25 cellular contexts compared by ENCODE assay signal in the genomic region with DNA sequence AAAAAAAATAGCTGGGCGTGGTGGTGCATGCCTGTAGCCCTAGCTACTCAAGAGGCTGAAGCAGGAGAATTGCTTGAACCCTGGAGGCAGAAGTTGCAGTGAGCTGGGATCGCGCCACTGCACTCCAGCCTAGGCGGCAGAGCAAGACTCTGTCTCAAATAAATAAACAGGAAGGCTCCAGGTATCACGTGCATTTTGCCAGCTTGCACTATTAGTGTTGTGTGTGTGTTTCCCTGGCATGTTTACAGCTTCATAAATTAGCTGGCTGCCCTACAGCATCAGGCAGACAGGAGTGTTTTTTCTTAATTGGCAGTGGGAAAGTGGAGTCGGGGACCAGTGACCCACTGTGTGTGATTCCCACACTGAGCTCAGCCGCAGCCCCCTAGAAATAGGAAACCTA. TPM values are rescaled to one million over a fixed set of nuclear protein-coding genes. Genes with fewer than 3 reads are reported as not detected.
A peak's percentile ranks its signal among the peaks of the same experiment; 100 is the strongest.
DNase-seq lines count a peak whose midpoint lies in the region; ATAC-seq and TF ChIP-seq lines count a peak whose summit lies in the region.
"Had no signal": no experiment of that assay in that cellular context is flagged by ENCODE, and none has a peak within 500 bp of the region (broad histone marks: within the 10 kb centered on the region; RNA-seq: fewer than 3 reads in every experiment).

No MANE protein-coding gene starts in this region.

- H3K36me3 ChIP-seq in BLaER1 (peaks cover 6% of the 10 kb centered on the region; the same call in 1 of the 2 replicates), IMR-90 (ENCODE audit: control insufficient read depth, insufficient read depth, low read length) (no peaks in the 10 kb centered on the region), osteoblast (ENCODE audit: insufficient read depth, low read length) (no peaks in the 10 kb centered on the region), Karpas-422 (ENCODE audit: insufficient read depth, low read length) (no peaks in the 10 kb centered on the region), psoas muscle (ENCODE audit: insufficient read depth in 1 of 2, low read depth in 1 of 2) (no peaks in the 10 kb centered on the region)
- H3K36me3 ChIP-seq: lower lobe of right lung, spleen had no signal

- no peak overlapping the region for H3K18ac ChIP-seq in IMR-90 (ENCODE audit: low read depth, low read length)

- H3K9me3 ChIP-seq in BLaER1 (peaks cover under 1% of the 10 kb centered on the region; the same call in 1 of the 2 replicates), IMR-90 (ENCODE audit: control insufficient read depth, insufficient read depth, low read length) (no peaks in the 10 kb centered on the region), osteoblast (ENCODE audit: low read depth, low read length) (no peaks in the 10 kb centered on the region), Karpas-422 (ENCODE audit: low read length) (no peaks in the 10 kb centered on the region), psoas muscle (no peaks in the 10 kb centered on the region)
- H3K9me3 ChIP-seq: lower lobe of right lung, mucosa of descending colon had no signal

- no peaks in the 10 kb centered on the region for H3K27me3 Mint-ChIP-seq in chondrocyte (ENCODE audit: low read depth)
- H3K27me3 Mint-ChIP-seq: activated naive CD4-positive, alpha-beta T cell treated with anti-CD3 and anti-CD28 coated beads, Interleukin-2, amount 50 U/mL, for 24 hours; CD4-positive, alpha-beta T cell had no signal

- H2AK9ac ChIP-seq in IMR-90 (replicated peaks; ENCODE audit: low read depth, low read length, poor library complexity) = no peak overlapping the region

- H4K91ac ChIP-seq in IMR-90 (ENCODE audit: insufficient read depth, low read depth, low read length) = no peak overlapping the region

- no peaks in the 10 kb centered on the region for H3K79me1 ChIP-seq in IMR-90 (ENCODE audit: low read depth in 1 of 2, low read length in 2 of 2)

- H3K9ac ChIP-seq in BLaER1 (no peak overlapping the region), IMR-90 (ENCODE audit: low read depth, low read length) (no peak overlapping the region), Karpas-422 (ENCODE audit: low read length) (no peak overlapping the region)

- 53% methylated on average over 2 of the region's 7 CpGs; no CpG with 5 or more reads in 1 of the 2 experiments for WGBS in IMR-90 (ENCODE audit: extremely low coverage in 2 of 2, insufficient read length in 1 of 2), 2 experiments
- 85 to 92% (median 86%) methylated on average over 7 of the region's 7 CpGs for WGBS in psoas muscle, 3 donors

- 0 out of 2 replicates have a peak overlapping the region, but pooled peaks have one; percentile 14 for H3K27ac ChIP-seq in BLaER1
- H3K27ac ChIP-seq in IMR-90 (ENCODE audit: insufficient read depth, low read length) = no peak overlapping the region
- H3K27ac ChIP-seq in osteoblast (ENCODE audit: low read depth, low read length) = peak overlapping the region; percentile 76
- no peak overlapping the region for H3K27ac ChIP-seq in Karpas-422 (ENCODE audit: low read length)
- no peak overlapping the region for H3K27ac ChIP-seq in psoas muscle
- H3K27ac ChIP-seq: lower lobe of right lung, spleen had no signal

- intact Hi-C loops in IMR-90 (cut with micrococcal nuclease) (no loop called here), psoas muscle (cut with DNase I) (no loop called here)

- H3K4me2 ChIP-seq in BLaER1 (peak overlapping the region; percentile 70), IMR-90 (ENCODE audit: low read depth, low read length) (no peak overlapping the region), osteoblast (ENCODE audit: insufficient read depth, low read length) (peak overlapping the region; percentile 37), Karpas-422 (ENCODE audit: low read depth, low read length, poor library complexity, severe bottlenecking) (no peak overlapping the region)

- dilution Hi-C loops in IMR-90 (cut with HindIII; ENCODE audit: low sequenced_read_pairs, unreplicated experiment) = no loop called here

- no peak overlapping the region for H3K4me3 ChIP-seq in BLaER1
- no peak overlapping the region for H3K4me3 ChIP-seq in IMR-90 (ENCODE audit: insufficient read depth, low read depth, low read length)
- H3K4me3 ChIP-seq in osteoblast (ENCODE audit: insufficient read depth, low read length) = no peak overlapping the region
- H3K4me3 ChIP-seq in Karpas-422 (ENCODE audit: low read length) = no peak overlapping the region
- H3K4me3 ChIP-seq in psoas muscle = no peak overlapping the region
- H3K4me3 ChIP-seq: lower lobe of right lung, mucosa of descending colon, spleen had no signal

- in situ Hi-C loops in IMR-90 (cut with MboI; ENCODE audit: low sequenced_read_pairs) = no loop called here

- no peak for TF ChIP-seq RAD21 in IMR-90 (IDR thresholded peaks at IDR 0.05; ENCODE audit: low read length)

- no peak overlapping the region; the same call in 1 of the 2 replicates for H2AK5ac ChIP-seq in IMR-90 (ENCODE audit: low read depth, low read length)

- no peak overlapping the region for H3K4me3 Mint-ChIP-seq in chondrocyte (ENCODE audit: unreplicated experiment)
- H3K4me3 Mint-ChIP-seq: activated naive CD4-positive, alpha-beta T cell treated with anti-CD3 and anti-CD28 coated beads, Interleukin-2, amount 50 U/mL, for 24 hours; CD4-positive, alpha-beta T cell; stimulated activated memory B cell treated with anti-CD40 and anti-IgM and Interleukin-4, amounts not matched to agents 10 μg/mL and 1 μg/mL and 100 μg/mL, for 72 hours had no signal

- H3K27ac Mint-ChIP-seq in chondrocyte (ENCODE audit: unreplicated experiment) = peak overlapping the region; percentile 97
- H3K27ac Mint-ChIP-seq: activated naive CD4-positive, alpha-beta T cell treated with anti-CD3 and anti-CD28 coated beads, Interleukin-2, amount 50 U/mL, for 24 hours; CD4-positive, alpha-beta T cell; stimulated activated memory B cell treated with anti-CD40 and anti-IgM and Interleukin-4, amounts not matched to agents 10 μg/mL and 1 μg/mL and 100 μg/mL, for 72 hours had no signal

- H2BK15ac ChIP-seq in IMR-90 (ENCODE audit: low read depth, low read length) = no peak overlapping the region

- CTCF ChIA-PET in IMR-90 (lab: Yijun Ruan, JAX) = no interaction called here

- ATAC-seq in IMR-90 (ENCODE audit: low read depth) (no peak), psoas muscle (no peak)
- ATAC-seq: lower lobe of right lung; mucosa of descending colon; Right ventricle myocardium inferior; stimulated activated memory B cell treated with anti-CD40 and anti-IgM and Interleukin-4, amounts not matched to agents 10 μg/mL and 1 μg/mL and 100 μg/mL, for 72 hours had no signal

- H2BK120ac ChIP-seq in IMR-90 (ENCODE audit: low read depth, low read length) = no peak overlapping the region

- no peak for TF ChIP-seq POLR2A in IMR-90 (IDR thresholded peaks at IDR 0.05; ENCODE audit: low read depth, low read length)

- H2BK5ac ChIP-seq in IMR-90 (ENCODE audit: low read depth, low read length, poor library complexity, severe bottlenecking) = no peak overlapping the region

- H2BK20ac ChIP-seq in IMR-90 (ENCODE audit: low read depth, low read length) = no peak overlapping the region

- no peak overlapping the region for H3K56ac ChIP-seq in IMR-90 (ENCODE audit: extremely low read depth, insufficient read depth, low read length)

- H3K9me2 ChIP-seq in Karpas-422 (replicated peaks; ENCODE audit: insufficient read depth, low read length) = no peaks in the 10 kb centered on the region

- H4K5ac ChIP-seq in IMR-90 (ENCODE audit: low read depth, low read length) = no peak overlapping the region

- no TSS peak for BruUV-seq in IMR-90 (replicated peaks; lab: Mats Ljungman, UMichigan)

- DNase-seq in IMR-90 (no peak), chondrocyte (ENCODE audit: low spot score) (no peak), osteoblast (ENCODE audit: insufficient read length, low spot score, missing footprints) (no peak), Karpas-422 (no peak), psoas muscle (no peak), HT-29 (ENCODE audit: low spot score) (no peak)
- DNase-seq in activated CD4-positive, alpha-beta T cell treated with anti-CD3 and anti-CD28 coated beads for 48 hours = no peak
- DNase-seq: activated CD8-positive, alpha-beta memory T cell treated with anti-CD3 and anti-CD28 coated beads, Interleukin-2, amount 50 U/mL, for 4 hours; aorta; caudate nucleus; CD4-positive, alpha-beta T cell; DMS 273 treated with DMSO at 0.1 percent for 48 hours; glutamatergic neuron; KBM-7; lower lobe of right lung; mucosa of descending colon; NCI-H2029; NCI-H345; OCI-M1; spleen; stimulated activated CD4-positive, alpha-beta T cell treated with anti-CD3 and anti-CD28 coated beads, Interleukin-4, amount 100 ng/mL, for 1 hour had no signal

- no peak overlapping the region for H4K8ac ChIP-seq in IMR-90 (ENCODE audit: low read depth in 2 of 2, low read length in 2 of 2)

- no peaks in the 10 kb centered on the region for H4K20me1 ChIP-seq in BLaER1
- H4K20me1 ChIP-seq in IMR-90 (ENCODE audit: insufficient read depth, low read length) = no peaks in the 10 kb centered on the region
- H4K20me1 ChIP-seq in osteoblast (ENCODE audit: insufficient read depth, low read length) = no peaks in the 10 kb centered on the region
- no peaks in the 10 kb centered on the region for H4K20me1 ChIP-seq in Karpas-422 (ENCODE audit: insufficient read depth, low read depth, low read length)

- no peak overlapping the region; the same call in 1 of the 2 replicates for H3K14ac ChIP-seq in IMR-90 (replicated peaks; ENCODE audit: low read depth, low read length)

- peaks cover 83% of the 10 kb centered on the region for H3K4me1 ChIP-seq in BLaER1
- no peaks in the 10 kb centered on the region for H3K4me1 ChIP-seq in IMR-90 (ENCODE audit: control insufficient read depth, insufficient read depth, low read length)
- peaks cover 33% of the 10 kb centered on the region for H3K4me1 ChIP-seq in osteoblast (ENCODE audit: insufficient read depth, low read length)
- H3K4me1 ChIP-seq in Karpas-422 (ENCODE audit: low read length) = no peaks in the 10 kb centered on the region
- peaks cover 34% of the 10 kb centered on the region for H3K4me1 ChIP-seq in psoas muscle

- 0 out of 2 replicates have a peak, but pooled peaks cover 3% of the 10 kb centered on the region for H3K9me1 ChIP-seq in IMR-90 (ENCODE audit: insufficient read depth, low read length)

- H3K4ac ChIP-seq in IMR-90 (ENCODE audit: low read depth, low read length) = no peak overlapping the region

- H3K23ac ChIP-seq in IMR-90 (ENCODE audit: low read depth, low read length) = no peak overlapping the region

- peaks cover 98% of the 10 kb centered on the region for H3K4me1 Mint-ChIP-seq in chondrocyte (ENCODE audit: low read depth)
- H3K4me1 Mint-ChIP-seq: stimulated activated memory B cell treated with anti-CD40 and anti-IgM and Interleukin-4, amounts not matched to agents 10 μg/mL and 1 μg/mL and 100 μg/mL, for 72 hours had no signal

- H3K27me3 ChIP-seq in BLaER1 (no peaks in the 10 kb centered on the region; the same call in 1 of the 2 replicates), IMR-90 (ENCODE audit: control insufficient read depth, insufficient read depth, low read length) (no peaks in the 10 kb centered on the region), osteoblast (ENCODE audit: insufficient read depth, low read length) (no peaks in the 10 kb centered on the region), Karpas-422 (ENCODE audit: low read length) (no peaks in the 10 kb centered on the region), psoas muscle (ENCODE audit: insufficient read depth in 3 of 3, low read length in 2 of 3) (no peaks in the 10 kb centered on the region)

- TF ChIP-seq CTCF in IMR-90 (conservative IDR thresholded peaks at IDR 0.05; ENCODE audit: low read depth, low read length) (no peak), chondrocyte (IDR thresholded peaks at IDR 0.05) (no peak), osteoblast (IDR thresholded peaks at IDR 0.05; ENCODE audit: extremely low read depth, low read depth, low read length) (no peak), psoas muscle (IDR thresholded peaks at IDR 0.05) (no peak)

- peaks cover 2% of the 10 kb centered on the region for H3K9me3 Mint-ChIP-seq in chondrocyte (ENCODE audit: low read depth)
- H3K9me3 Mint-ChIP-seq: activated naive CD4-positive, alpha-beta T cell treated with anti-CD3 and anti-CD28 coated beads, Interleukin-2, amount 50 U/mL, for 24 hours; CD4-positive, alpha-beta T cell; stimulated activated memory B cell treated with anti-CD40 and anti-IgM and Interleukin-4, amounts not matched to agents 10 μg/mL and 1 μg/mL and 100 μg/mL, for 72 hours had no signal

- H3K36me3 Mint-ChIP-seq in chondrocyte (ENCODE audit: low read depth) = no peaks in the 10 kb centered on the region
- H3K36me3 Mint-ChIP-seq: stimulated activated memory B cell treated with anti-CD40 and anti-IgM and Interleukin-4, amounts not matched to agents 10 μg/mL and 1 μg/mL and 100 μg/mL, for 72 hours had no signal

- POLR2A ChIA-PET in IMR-90 (lab: Charles Lee; ENCODE audit: unreplicated experiment) = interaction anchor here (0.6 kb wide), 1 partner anchor 301 kb away, joined by 3 read pairs; no protein-coding TSS in a partner anchor

- H3K79me2 ChIP-seq in osteoblast (ENCODE audit: insufficient read depth, low read length) = no peaks in the 10 kb centered on the region
- H3K79me2 ChIP-seq in Karpas-422 (ENCODE audit: low read length) = no peaks in the 10 kb centered on the region

- H2AFZ ChIP-seq in IMR-90 (replicated peaks; ENCODE audit: low read length, poor library complexity) (peak overlapping the region; percentile 8), osteoblast (ENCODE audit: low read length) (no peak overlapping the region), Karpas-422 (ENCODE audit: low read length) (no peak overlapping the region)

RNA-seq across cellular contexts. Expression of a gene that starts 32.6 kb away (rescaled TPM):
- under 0.01 TPM in 1 of 2 replicates, not detected in the other for total RNA-seq in IMR-90 (2012; rRNA removed)
- not detected in 2 replicates for polyA plus RNA-seq in IMR-90 (2012; rRNA removed)
- not detected in 2 replicates for polyA plus RNA-seq in IMR-90 (2012; cell fraction: cytosol; rRNA removed)
- polyA plus RNA-seq in IMR-90 (2012; cell fraction: nucleus; rRNA removed; ENCODE audit: low replicate concordance) = 0.04 TPM in 1 of 2 replicates, not detected in the other
- total RNA-seq in chondrocyte = 59.5 to 115 TPM (median 113 TPM) in 3 replicates
- 2.7 and 4.3 TPM in 2 replicates for total RNA-seq in osteoblast
- total RNA-seq in Karpas-422 (2014; rRNA removed; shearing (Covaris generic); ENCODE audit: low replicate concordance) = not detected in 2 replicates
- total RNA-seq in psoas muscle = 1 to 10 TPM; 3.2 to 9.4 (median 5.2) TPM
- polyA plus RNA-seq in psoas muscle = 1 to 10 TPM; 1.3 to 9.6 (median 3.2) TPM
- total RNA-seq in HT-29 (2014; rRNA removed; shearing (Covaris generic)) = not detected in 2 replicates
- polyA plus RNA-seq: aorta had no signal

Comparison
In these comparisons a context has a peak if more than half of its experiments do, and no peak if none do; other contexts are left out.
1. H3K27ac ChIP-seq: peak in BLaER1 (single experiment) and osteoblast (single experiment); none in IMR-90 (single experiment), Karpas-422 (single experiment) and psoas muscle (single experiment).
2. H3K4me2 ChIP-seq: peak in BLaER1 (single experiment) and osteoblast (single experiment); none in IMR-90 (single experiment) and Karpas-422 (single experiment).